In the genomic region with DNA sequence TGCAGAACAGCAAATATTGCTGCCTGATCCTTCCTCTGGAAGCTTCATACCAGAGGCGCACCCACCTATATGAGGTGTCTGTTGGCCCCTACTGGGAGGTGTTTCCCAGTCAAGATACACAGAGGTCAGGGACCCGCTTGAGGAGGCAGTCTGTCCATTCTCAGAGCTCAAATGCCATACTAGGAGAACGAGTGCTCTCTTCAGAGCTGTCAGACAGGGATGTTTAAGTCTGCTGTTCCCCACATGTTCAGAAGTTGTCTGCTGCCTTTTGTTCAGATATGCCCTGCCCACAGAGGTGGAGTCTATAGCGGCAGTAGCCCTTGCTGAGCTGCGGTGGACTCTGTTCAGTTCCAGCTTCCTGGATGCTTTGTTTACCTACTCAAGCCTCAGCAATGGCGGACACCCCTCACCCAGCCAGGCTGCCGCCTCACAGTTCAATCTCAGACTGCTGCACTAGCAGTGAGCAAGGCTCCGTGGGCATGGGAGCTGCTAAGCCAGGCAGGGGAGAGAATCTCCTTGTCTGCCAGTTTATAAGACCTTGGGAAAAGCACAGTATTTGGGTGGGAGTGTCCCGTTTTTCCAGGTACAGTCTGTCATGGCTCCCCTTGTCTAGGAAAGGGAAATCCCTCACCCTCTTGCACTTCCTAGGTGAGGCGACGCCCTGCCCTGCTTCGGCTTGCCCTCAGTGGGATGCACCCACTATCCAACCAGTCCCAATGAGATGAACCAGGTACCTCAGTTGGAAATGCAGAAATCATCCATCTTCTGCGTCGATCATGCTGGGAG, we compare ENCODE assay signal across 1 cellular context.
A peak's percentile ranks its signal among the peaks of the same experiment; 100 is the strongest.
TF ChIP-seq lines count a peak whose summit lies in the region.

No MANE protein-coding gene starts in this region.

TF ChIP-seq in HepG2, 621 proteins besides CTCF, POLR2A, EP300 and RAD21 (continued from another document):
- TF ChIP-seq, protein P1, sequence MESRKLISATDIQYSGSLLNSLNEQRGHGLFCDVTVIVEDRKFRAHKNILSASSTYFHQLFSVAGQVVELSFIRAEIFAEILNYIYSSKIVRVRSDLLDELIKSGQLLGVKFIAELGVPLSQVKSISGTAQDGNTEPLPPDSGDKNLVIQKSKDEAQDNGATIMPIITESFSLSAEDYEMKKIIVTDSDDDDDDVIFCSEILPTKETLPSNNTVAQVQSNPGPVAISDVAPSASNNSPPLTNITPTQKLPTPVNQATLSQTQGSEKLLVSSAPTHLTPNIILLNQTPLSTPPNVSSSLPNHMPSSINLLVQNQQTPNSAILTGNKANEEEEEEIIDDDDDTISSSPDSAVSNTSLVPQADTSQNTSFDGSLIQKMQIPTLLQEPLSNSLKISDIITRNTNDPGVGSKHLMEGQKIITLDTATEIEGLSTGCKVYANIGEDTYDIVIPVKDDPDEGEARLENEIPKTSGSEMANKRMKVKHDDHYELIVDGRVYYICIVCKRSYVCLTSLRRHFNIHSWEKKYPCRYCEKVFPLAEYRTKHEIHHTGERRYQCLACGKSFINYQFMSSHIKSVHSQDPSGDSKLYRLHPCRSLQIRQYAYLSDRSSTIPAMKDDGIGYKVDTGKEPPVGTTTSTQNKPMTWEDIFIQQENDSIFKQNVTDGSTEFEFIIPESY (CRISPR knock-in tag; IDR thresholded peaks at IDR 0.05): 0 out of 2 replicates have a peak, but pooled peaks have one; percentile 10
- TF ChIP-seq TSC22D2 (CRISPR knock-in tag; IDR thresholded peaks at IDR 0.05; ENCODE audit: borderline replicate concordance) (0 out of 2 replicates have a peak, but pooled peaks have one; percentile 47), ZFP36L1 (CRISPR knock-in tag; IDR thresholded peaks at IDR 0.05) (peak; percentile 60)
- TF ChIP-seq, protein P2, sequence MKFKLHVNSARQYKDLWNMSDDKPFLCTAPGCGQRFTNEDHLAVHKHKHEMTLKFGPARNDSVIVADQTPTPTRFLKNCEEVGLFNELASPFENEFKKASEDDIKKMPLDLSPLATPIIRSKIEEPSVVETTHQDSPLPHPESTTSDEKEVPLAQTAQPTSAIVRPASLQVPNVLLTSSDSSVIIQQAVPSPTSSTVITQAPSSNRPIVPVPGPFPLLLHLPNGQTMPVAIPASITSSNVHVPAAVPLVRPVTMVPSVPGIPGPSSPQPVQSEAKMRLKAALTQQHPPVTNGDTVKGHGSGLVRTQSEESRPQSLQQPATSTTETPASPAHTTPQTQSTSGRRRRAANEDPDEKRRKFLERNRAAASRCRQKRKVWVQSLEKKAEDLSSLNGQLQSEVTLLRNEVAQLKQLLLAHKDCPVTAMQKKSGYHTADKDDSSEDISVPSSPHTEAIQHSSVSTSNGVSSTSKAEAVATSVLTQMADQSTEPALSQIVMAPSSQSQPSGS (CRISPR knock-in tag; IDR thresholded peaks at IDR 0.05): 0 out of 2 replicates have a peak, but pooled peaks have one; percentile 41
